In genomic region chr17:57051886-57052342, GRCh38 we compare ENCODE assay signal across 1 cellular context.
TF ChIP-seq lines count a peak whose summit lies in the region.

No MANE protein-coding gene starts in this region.

TF ChIP-seq in IMR-90, 13 proteins besides CTCF, POLR2A, EP300 and RAD21:
- TF ChIP-seq FOS (IDR thresholded peaks at IDR 0.05; ENCODE audit: low read depth, low read length), result no peak
- no peak for TF ChIP-seq MAFK (IDR thresholded peaks at IDR 0.05; ENCODE audit: low read depth, low read length)
- no peak for TF ChIP-seq BHLHE40 (IDR thresholded peaks at IDR 0.05; ENCODE audit: low read depth, low read length)
- no peak for TF ChIP-seq CEBPB (IDR thresholded peaks at IDR 0.05; ENCODE audit: low read depth, low read length)
- TF ChIP-seq CHD1 (IDR thresholded peaks at IDR 0.05; ENCODE audit: low read depth, low read length), result no peak
- no peak for TF ChIP-seq USF2 (IDR thresholded peaks at IDR 0.05; ENCODE audit: low read depth, low read length)
- no peak for TF ChIP-seq RFX5 (IDR thresholded peaks at IDR 0.05; ENCODE audit: low read depth, low read length)
- TF ChIP-seq RCOR1 (IDR thresholded peaks at IDR 0.05; ENCODE audit: insufficient replicate concordance, low read length), result no peak
- no peak for TF ChIP-seq SMC3 (IDR thresholded peaks at IDR 0.05; ENCODE audit: low read depth, low read length)
- TF ChIP-seq, protein P1, sequence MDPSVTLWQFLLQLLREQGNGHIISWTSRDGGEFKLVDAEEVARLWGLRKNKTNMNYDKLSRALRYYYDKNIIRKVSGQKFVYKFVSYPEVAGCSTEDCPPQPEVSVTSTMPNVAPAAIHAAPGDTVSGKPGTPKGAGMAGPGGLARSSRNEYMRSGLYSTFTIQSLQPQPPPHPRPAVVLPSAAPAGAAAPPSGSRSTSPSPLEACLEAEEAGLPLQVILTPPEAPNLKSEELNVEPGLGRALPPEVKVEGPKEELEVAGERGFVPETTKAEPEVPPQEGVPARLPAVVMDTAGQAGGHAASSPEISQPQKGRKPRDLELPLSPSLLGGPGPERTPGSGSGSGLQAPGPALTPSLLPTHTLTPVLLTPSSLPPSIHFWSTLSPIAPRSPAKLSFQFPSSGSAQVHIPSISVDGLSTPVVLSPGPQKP (IDR thresholded peaks at IDR 0.05; ENCODE audit: borderline replicate concordance, low read depth, low read length), result no peak
- TF ChIP-seq MAZ (IDR thresholded peaks at IDR 0.05; ENCODE audit: borderline replicate concordance, low read depth, low read length), result no peak
- no peak for TF ChIP-seq NFE2L2 (IDR thresholded peaks at IDR 0.05; ENCODE audit: low read depth, low read length)
